Comparison of ENCODE assay signal across 1 cellular context in genomic region chr14:104731925-104732294, GRCh38.
TF ChIP-seq lines count a peak whose summit lies in the region.

No MANE protein-coding gene starts in this region.

TF ChIP-seq in HepG2, 621 proteins besides CTCF, POLR2A, EP300 and RAD21:
- TF ChIP-seq AGO1 (IDR thresholded peaks at IDR 0.05; ENCODE audit: low read depth, low read length, poor library complexity, severe bottlenecking) (peak; percentile 79), ZFX (CRISPR knock-in tag; IDR thresholded peaks at IDR 0.05; ENCODE audit: low read depth) (0 out of 2 replicates have a peak, but pooled peaks have one; percentile 15), ETV6 (CRISPR knock-in tag; conservative IDR thresholded peaks at IDR 0.05) (no peak)
